Comparison of ENCODE assay signal across 2 cellular contexts in the genomic region with DNA sequence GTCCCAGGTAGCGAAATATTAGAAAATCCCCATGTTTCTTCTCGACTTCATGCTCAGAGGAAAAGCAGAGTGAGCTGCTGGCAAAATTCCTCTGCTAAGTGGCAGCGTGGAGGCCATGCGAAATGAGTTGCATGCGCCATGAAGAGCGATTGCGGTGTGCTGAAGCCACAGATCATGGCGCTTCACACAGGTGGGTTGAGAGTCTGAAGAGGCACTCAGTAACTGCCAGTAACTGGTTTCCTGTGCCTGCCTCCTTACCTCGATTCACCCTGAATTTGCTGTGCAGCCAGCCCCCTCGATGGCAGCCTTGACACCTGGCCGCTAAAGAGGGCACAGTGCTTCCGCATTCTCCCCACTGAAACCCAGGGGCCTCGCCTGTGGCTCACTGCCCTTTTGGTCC.
TF ChIP-seq lines count a peak whose summit lies in the region.

No MANE protein-coding gene starts in this region.

TF ChIP-seq in HepG2, 621 proteins besides CTCF, POLR2A, EP300 and RAD21:
- 0 out of 2 replicates have a peak, but pooled peaks have one; percentile 26 for TF ChIP-seq HOXA3 (CRISPR knock-in tag; IDR thresholded peaks at IDR 0.05)
- TF ChIP-seq SP140L (CRISPR knock-in tag; IDR thresholded peaks at IDR 0.05; ENCODE audit: borderline replicate concordance) = no peak
- TF ChIP-seq, protein P1, sequence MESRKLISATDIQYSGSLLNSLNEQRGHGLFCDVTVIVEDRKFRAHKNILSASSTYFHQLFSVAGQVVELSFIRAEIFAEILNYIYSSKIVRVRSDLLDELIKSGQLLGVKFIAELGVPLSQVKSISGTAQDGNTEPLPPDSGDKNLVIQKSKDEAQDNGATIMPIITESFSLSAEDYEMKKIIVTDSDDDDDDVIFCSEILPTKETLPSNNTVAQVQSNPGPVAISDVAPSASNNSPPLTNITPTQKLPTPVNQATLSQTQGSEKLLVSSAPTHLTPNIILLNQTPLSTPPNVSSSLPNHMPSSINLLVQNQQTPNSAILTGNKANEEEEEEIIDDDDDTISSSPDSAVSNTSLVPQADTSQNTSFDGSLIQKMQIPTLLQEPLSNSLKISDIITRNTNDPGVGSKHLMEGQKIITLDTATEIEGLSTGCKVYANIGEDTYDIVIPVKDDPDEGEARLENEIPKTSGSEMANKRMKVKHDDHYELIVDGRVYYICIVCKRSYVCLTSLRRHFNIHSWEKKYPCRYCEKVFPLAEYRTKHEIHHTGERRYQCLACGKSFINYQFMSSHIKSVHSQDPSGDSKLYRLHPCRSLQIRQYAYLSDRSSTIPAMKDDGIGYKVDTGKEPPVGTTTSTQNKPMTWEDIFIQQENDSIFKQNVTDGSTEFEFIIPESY (CRISPR knock-in tag; IDR thresholded peaks at IDR 0.05) = peak; percentile 72
- TF ChIP-seq, protein P2, sequence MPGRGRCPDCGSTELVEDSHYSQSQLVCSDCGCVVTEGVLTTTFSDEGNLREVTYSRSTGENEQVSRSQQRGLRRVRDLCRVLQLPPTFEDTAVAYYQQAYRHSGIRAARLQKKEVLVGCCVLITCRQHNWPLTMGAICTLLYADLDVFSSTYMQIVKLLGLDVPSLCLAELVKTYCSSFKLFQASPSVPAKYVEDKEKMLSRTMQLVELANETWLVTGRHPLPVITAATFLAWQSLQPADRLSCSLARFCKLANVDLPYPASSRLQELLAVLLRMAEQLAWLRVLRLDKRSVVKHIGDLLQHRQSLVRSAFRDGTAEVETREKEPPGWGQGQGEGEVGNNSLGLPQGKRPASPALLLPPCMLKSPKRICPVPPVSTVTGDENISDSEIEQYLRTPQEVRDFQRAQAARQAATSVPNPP (CRISPR knock-in tag; IDR thresholded peaks at IDR 0.05) = no peak
- TF ChIP-seq TCF12 (IDR thresholded peaks at IDR 0.05) = no peak
- TF ChIP-seq TCF12 (CRISPR knock-in tag; IDR thresholded peaks at IDR 0.05) = no peak

TF ChIP-seq in GM12878, 131 proteins besides CTCF, POLR2A, EP300 and RAD21:
- no peak for TF ChIP-seq SMC3 (IDR thresholded peaks at IDR 0.05; ENCODE audit: borderline replicate concordance, low read length)
- TF ChIP-seq POU2F2 (IDR thresholded peaks at IDR 0.05; ENCODE audit: borderline replicate concordance, low read depth, low read length) = no peak
- TF ChIP-seq, protein P3, sequence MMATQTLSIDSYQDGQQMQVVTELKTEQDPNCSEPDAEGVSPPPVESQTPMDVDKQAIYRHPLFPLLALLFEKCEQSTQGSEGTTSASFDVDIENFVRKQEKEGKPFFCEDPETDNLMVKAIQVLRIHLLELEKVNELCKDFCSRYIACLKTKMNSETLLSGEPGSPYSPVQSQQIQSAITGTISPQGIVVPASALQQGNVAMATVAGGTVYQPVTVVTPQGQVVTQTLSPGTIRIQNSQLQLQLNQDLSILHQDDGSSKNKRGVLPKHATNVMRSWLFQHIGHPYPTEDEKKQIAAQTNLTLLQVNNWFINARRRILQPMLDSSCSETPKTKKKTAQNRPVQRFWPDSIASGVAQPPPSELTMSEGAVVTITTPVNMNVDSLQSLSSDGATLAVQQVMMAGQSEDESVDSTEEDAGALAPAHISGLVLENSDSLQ (IDR thresholded peaks at IDR 0.05) = no peak
- TF ChIP-seq, protein P4, sequence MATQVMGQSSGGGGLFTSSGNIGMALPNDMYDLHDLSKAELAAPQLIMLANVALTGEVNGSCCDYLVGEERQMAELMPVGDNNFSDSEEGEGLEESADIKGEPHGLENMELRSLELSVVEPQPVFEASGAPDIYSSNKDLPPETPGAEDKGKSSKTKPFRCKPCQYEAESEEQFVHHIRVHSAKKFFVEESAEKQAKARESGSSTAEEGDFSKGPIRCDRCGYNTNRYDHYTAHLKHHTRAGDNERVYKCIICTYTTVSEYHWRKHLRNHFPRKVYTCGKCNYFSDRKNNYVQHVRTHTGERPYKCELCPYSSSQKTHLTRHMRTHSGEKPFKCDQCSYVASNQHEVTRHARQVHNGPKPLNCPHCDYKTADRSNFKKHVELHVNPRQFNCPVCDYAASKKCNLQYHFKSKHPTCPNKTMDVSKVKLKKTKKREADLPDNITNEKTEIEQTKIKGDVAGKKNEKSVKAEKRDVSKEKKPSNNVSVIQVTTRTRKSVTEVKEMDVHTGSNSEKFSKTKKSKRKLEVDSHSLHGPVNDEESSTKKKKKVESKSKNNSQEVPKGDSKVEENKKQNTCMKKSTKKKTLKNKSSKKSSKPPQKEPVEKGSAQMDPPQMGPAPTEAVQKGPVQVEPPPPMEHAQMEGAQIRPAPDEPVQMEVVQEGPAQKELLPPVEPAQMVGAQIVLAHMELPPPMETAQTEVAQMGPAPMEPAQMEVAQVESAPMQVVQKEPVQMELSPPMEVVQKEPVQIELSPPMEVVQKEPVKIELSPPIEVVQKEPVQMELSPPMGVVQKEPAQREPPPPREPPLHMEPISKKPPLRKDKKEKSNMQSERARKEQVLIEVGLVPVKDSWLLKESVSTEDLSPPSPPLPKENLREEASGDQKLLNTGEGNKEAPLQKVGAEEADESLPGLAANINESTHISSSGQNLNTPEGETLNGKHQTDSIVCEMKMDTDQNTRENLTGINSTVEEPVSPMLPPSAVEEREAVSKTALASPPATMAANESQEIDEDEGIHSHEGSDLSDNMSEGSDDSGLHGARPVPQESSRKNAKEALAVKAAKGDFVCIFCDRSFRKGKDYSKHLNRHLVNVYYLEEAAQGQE (IDR thresholded peaks at IDR 0.05; ENCODE audit: low read depth, low read length) = no peak
- TF ChIP-seq, protein P5, sequence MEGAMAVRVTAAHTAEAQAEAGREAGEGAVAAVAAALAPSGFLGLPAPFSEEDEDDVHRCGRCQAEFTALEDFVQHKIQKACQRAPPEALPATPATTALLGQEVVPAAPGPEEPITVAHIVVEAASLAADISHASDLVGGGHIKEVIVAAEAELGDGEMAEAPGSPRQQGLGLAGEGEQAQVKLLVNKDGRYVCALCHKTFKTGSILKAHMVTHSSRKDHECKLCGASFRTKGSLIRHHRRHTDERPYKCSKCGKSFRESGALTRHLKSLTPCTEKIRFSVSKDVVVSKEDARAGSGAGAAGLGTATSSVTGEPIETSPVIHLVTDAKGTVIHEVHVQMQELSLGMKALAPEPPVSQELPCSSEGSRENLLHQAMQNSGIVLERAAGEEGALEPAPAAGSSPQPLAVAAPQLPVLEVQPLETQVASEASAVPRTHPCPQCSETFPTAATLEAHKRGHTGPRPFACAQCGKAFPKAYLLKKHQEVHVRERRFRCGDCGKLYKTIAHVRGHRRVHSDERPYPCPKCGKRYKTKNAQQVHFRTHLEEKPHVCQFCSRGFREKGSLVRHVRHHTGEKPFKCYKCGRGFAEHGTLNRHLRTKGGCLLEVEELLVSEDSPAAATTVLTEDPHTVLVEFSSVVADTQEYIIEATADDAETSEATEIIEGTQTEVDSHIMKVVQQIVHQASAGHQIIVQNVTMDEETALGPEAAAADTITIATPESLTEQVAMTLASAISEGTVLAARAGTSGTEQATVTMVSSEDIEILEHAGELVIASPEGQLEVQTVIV (IDR thresholded peaks at IDR 0.05; ENCODE audit: borderline replicate concordance, partially characterized antibody) = no peak
- TF ChIP-seq BACH1 (IDR thresholded peaks at IDR 0.05; ENCODE audit: borderline replicate concordance) = no peak
- no peak for TF ChIP-seq ATF7 (IDR thresholded peaks at IDR 0.05; ENCODE audit: low read depth)
- TF ChIP-seq SMAD5 (IDR thresholded peaks at IDR 0.05; ENCODE audit: low read depth) = no peak
- TF ChIP-seq, protein P6, sequence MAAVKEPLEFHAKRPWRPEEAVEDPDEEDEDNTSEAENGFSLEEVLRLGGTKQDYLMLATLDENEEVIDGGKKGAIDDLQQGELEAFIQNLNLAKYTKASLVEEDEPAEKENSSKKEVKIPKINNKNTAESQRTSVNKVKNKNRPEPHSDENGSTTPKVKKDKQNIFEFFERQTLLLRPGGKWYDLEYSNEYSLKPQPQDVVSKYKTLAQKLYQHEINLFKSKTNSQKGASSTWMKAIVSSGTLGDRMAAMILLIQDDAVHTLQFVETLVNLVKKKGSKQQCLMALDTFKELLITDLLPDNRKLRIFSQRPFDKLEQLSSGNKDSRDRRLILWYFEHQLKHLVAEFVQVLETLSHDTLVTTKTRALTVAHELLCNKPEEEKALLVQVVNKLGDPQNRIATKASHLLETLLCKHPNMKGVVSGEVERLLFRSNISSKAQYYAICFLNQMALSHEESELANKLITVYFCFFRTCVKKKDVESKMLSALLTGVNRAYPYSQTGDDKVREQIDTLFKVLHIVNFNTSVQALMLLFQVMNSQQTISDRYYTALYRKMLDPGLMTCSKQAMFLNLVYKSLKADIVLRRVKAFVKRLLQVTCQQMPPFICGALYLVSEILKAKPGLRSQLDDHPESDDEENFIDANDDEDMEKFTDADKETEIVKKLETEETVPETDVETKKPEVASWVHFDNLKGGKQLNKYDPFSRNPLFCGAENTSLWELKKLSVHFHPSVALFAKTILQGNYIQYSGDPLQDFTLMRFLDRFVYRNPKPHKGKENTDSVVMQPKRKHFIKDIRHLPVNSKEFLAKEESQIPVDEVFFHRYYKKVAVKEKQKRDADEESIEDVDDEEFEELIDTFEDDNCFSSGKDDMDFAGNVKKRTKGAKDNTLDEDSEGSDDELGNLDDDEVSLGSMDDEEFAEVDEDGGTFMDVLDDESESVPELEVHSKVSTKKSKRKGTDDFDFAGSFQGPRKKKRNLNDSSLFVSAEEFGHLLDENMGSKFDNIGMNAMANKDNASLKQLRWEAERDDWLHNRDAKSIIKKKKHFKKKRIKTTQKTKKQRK (IDR thresholded peaks at IDR 0.05; ENCODE audit: low read depth, low read length) = no peak
